ENCODE assay signal across 17 cellular contexts in the genomic region with DNA sequence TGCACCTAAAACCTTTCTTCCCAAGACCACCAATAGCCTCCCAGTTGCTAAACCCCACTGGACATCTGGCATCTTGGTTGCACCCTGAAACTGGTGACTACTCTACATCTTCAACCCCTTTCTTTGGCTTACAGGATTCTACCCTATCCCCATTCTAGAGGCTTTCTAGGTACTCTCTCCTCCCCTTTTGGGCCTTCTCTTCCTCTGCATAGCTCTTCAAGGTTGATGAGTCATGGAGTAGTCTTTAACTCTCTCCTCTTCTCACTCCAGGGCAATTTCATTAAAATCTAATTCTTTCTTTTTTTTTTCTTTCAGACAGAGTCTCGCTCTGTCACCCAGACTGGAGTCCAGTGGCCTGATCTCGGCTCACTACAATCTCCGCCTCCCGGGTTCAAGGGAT. TPM values are rescaled to one million over a fixed set of nuclear protein-coding genes. Genes with fewer than 3 reads are reported as not detected.
DNase-seq lines count a peak whose midpoint lies in the region; ATAC-seq, FAIRE-seq and TF ChIP-seq lines count a peak whose summit lies in the region.
"Had no signal": no experiment of that assay in that cellular context is flagged by ENCODE, and none has a peak within 500 bp of the region (broad histone marks: within the 10 kb centered on the region; RNA-seq: fewer than 3 reads in every experiment).

No MANE protein-coding gene starts in this region.

- H3K27me3 ChIP-seq in RWPE2 (ENCODE audit: insufficient read depth, poor library complexity, severe bottlenecking) (no peaks in the 10 kb centered on the region), hepatocyte (no peaks in the 10 kb centered on the region)

- H3K4me3 ChIP-seq in A549 (no peak overlapping the region), RWPE2 (ENCODE audit: severe bottlenecking) (no peak overlapping the region), hepatocyte (no peak overlapping the region)
- H3K4me3 ChIP-seq: GM23338 had no signal

- no peaks in the 10 kb centered on the region for H3K9me3 Mint-ChIP-seq in natural killer cell
- H3K9me3 Mint-ChIP-seq: CD4-positive, alpha-beta T cell; GM23338 had no signal

- TF ChIP-seq POLR2A in A549 (IDR thresholded peaks at IDR 0.05; ENCODE audit: low read length) = no peak

- DNase-seq in A549 (ENCODE audit: low read depth in 1 of 2, low spot score in 1 of 2) = no peak
- DNase-seq in HCEC 1CT = peak; percentile 7
- no peak for DNase-seq in RWPE2 (ENCODE audit: low spot score)
- DNase-seq in hepatocyte (ENCODE audit: low spot score) = no peak
- no peak for DNase-seq in NCI-H2029 (lab: John Stamatoyannopoulos, UW)
- DNase-seq in inferior parietal cortex (ENCODE audit: extremely low spot score) = no peak
- no peak for DNase-seq in GM13977 (ENCODE audit: low spot score)
- no peak for DNase-seq in natural killer cell
- DNase-seq: Calu3; CD4-positive, alpha-beta T cell; DMS79 treated with DMSO at 0.1 percent for 48 hours; Kasumi-1; NCI-H146; NCI-H2107 had no signal

- H3K79me2 ChIP-seq in hepatocyte = peaks cover 13% of the 10 kb centered on the region

- peak overlapping the region; percentile 88 to 97 for H3K27ac ChIP-seq in A549
- H3K27ac ChIP-seq in RWPE2 (ENCODE audit: poor library complexity, severe bottlenecking) = peak overlapping the region; percentile 80
- H3K27ac ChIP-seq in hepatocyte = peak overlapping the region; percentile 83

- H2AFZ ChIP-seq in hepatocyte = no peak overlapping the region
- H2AFZ ChIP-seq: GM23338 had no signal

- CTCF ChIA-PET in A549 (lab: Yijun Ruan, JAX) = interaction anchor here (1.2 to 1.4 kb wide), 2 partner anchors 11 to 108 kb away, joined by 3 to 4 read pairs; a partner anchor contains a TSS

- H3K9me3 ChIP-seq in A549 (no peaks in the 10 kb centered on the region), RWPE2 (ENCODE audit: severe bottlenecking) (no peaks in the 10 kb centered on the region), hepatocyte (ENCODE audit: low read depth) (no peaks in the 10 kb centered on the region)

- intact Hi-C loops in natural killer cell (cut with micrococcal nuclease) = no loop called here

- no peak for TF ChIP-seq RAD21 in A549 (conservative IDR thresholded peaks at IDR 0.05 in 1 of 2, IDR thresholded peaks at IDR 0.05 in 1 of 2)

- POLR2A ChIA-PET in A549 (lab: Yijun Ruan, JAX) = interaction anchor here (2.0 kb wide), 1 partner anchor 87 kb away, joined by 5 read pairs; no protein-coding TSS in a partner anchor

- TF ChIP-seq CTCF in A549 (IDR thresholded peaks at IDR 0.05) (no peak), RWPE2 (IDR thresholded peaks at IDR 0.05; ENCODE audit: poor library complexity, severe bottlenecking) (no peak), hepatocyte (IDR thresholded peaks at IDR 0.05; ENCODE audit: poor library complexity) (no peak), GM13977 (IDR thresholded peaks at IDR 0.05; ENCODE audit: extremely low read depth, insufficient read depth, missing control alignments) (no peak), natural killer cell (IDR thresholded peaks at IDR 0.05) (no peak)

- TF ChIP-seq EP300 in A549 (IDR thresholded peaks at IDR 0.05) = no peak

- no peak for FAIRE-seq in A549 (lab: Jason Lieb, UNC)

- in situ Hi-C loops in GM13977 (cut with MboI; ENCODE audit: low pct_unique_long_range_greater_than_20kb, low sequenced_read_pairs, unreplicated experiment) = no loop called here

- no peaks in the 10 kb centered on the region for H4K20me1 ChIP-seq in hepatocyte (ENCODE audit: insufficient read depth, poor library complexity, severe bottlenecking)

- H3K27me3 Mint-ChIP-seq in natural killer cell (ENCODE audit: low read depth in 2 of 2) = no peaks in the 10 kb centered on the region
- H3K27me3 Mint-ChIP-seq: CD4-positive, alpha-beta T cell had no signal

- H3K36me3 Mint-ChIP-seq in natural killer cell = no peaks in the 10 kb centered on the region

- H3K36me3 ChIP-seq in RWPE2 (ENCODE audit: low read depth) (no peaks in the 10 kb centered on the region), hepatocyte (replicated peaks; ENCODE audit: insufficient read depth, low read depth) (no peaks in the 10 kb centered on the region)

- H3K4me3 Mint-ChIP-seq in natural killer cell = no peak overlapping the region
- H3K4me3 Mint-ChIP-seq: CD4-positive, alpha-beta T cell; GM23338 had no signal

- WGBS in A549 (ENCODE audit: missing lambda C conversion rate) = 92% methylated on average over 4 of the region's 4 CpGs
- WGBS in hepatocyte (ENCODE audit: low lambda C conversion rate, missing lambda C conversion rate) = 100% methylated on average over 4 of the region's 4 CpGs

- H3K4me1 Mint-ChIP-seq in natural killer cell = peaks cover 8 to 9% of the 10 kb centered on the region in 2 donors

- no peaks in the 10 kb centered on the region for H3K9me2 ChIP-seq in hepatocyte (replicated peaks; ENCODE audit: insufficient read depth)

- H3K4me1 ChIP-seq in A549 (peaks cover 45% of the 10 kb centered on the region), RWPE2 (ENCODE audit: insufficient read depth, poor library complexity, severe bottlenecking) (peaks cover 13% of the 10 kb centered on the region), hepatocyte (ENCODE audit: insufficient read depth) (peaks cover 14% of the 10 kb centered on the region)

- H3K27ac Mint-ChIP-seq in natural killer cell = no peak overlapping the region
- H3K27ac Mint-ChIP-seq: CD4-positive, alpha-beta T cell; GM23338 had no signal

- peak; percentile 25 to 42; a peak in 1 of 6 replicates for ATAC-seq in A549
- no peak for ATAC-seq in RWPE2 (ENCODE audit: low read depth)
- no peak for ATAC-seq in natural killer cell
- ATAC-seq: GM23338, Right ventricle myocardium inferior, SK-N-SH treated with all-trans-retinoic acid at 6 μM for 48 hours had no signal

- H3K4me2 ChIP-seq in A549 (peak overlapping the region; percentile 51), hepatocyte (no peak overlapping the region)
- H3K4me2 ChIP-seq: GM23338 had no signal

TF ChIP-seq in A549, 52 proteins besides CTCF, POLR2A, EP300 and RAD21:
- TF ChIP-seq CHD4 (IDR thresholded peaks at IDR 0.05; ENCODE audit: borderline replicate concordance) = no peak
- no peak for TF ChIP-seq FOSL2 (IDR thresholded peaks at IDR 0.05)
- TF ChIP-seq FOSL2 (CRISPR knock-in tag; IDR thresholded peaks at IDR 0.05) = peak; percentile 71
- no peak for TF ChIP-seq JUNB (IDR thresholded peaks at IDR 0.05)
- TF ChIP-seq, protein P1, sequence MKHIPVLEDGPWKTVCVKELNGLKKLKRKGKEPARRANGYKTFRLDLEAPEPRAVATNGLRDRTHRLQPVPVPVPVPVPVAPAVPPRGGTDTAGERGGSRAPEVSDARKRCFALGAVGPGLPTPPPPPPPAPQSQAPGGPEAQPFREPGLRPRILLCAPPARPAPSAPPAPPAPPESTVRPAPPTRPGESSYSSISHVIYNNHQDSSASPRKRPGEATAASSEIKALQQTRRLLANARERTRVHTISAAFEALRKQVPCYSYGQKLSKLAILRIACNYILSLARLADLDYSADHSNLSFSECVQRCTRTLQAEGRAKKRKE (CRISPR knock-in tag; IDR thresholded peaks at IDR 0.05; ENCODE audit: low read depth) = no peak
- no peak for TF ChIP-seq NR3C1 (IDR thresholded peaks at IDR 0.05)
- no peak for TF ChIP-seq TP53 (CRISPR knock-in tag; IDR thresholded peaks at IDR 0.05)
- no peak for TF ChIP-seq ZFP36 (IDR thresholded peaks at IDR 0.05; ENCODE audit: borderline replicate concordance, partially characterized antibody)
- TF ChIP-seq, protein P2, sequence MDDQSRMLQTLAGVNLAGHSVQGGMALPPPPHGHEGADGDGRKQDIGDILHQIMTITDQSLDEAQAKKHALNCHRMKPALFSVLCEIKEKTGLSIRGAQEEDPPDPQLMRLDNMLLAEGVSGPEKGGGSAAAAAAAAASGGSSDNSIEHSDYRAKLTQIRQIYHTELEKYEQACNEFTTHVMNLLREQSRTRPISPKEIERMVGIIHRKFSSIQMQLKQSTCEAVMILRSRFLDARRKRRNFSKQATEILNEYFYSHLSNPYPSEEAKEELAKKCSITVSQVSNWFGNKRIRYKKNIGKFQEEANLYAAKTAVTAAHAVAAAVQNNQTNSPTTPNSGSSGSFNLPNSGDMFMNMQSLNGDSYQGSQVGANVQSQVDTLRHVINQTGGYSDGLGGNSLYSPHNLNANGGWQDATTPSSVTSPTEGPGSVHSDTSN (IDR thresholded peaks at IDR 0.05) = no peak

RNA-seq across cellular contexts. Expression of a gene that starts 16.8 kb away (rescaled TPM):
- polyA plus RNA-seq in A549 (2011; rRNA removed) = 48.5 and 59.4 TPM in 2 replicates
- polyA plus RNA-seq in A549 (2012; cell fraction: cytosol; rRNA removed) = 30.5 and 33.8 TPM in 2 replicates
- polyA plus RNA-seq in A549 (2012; cell fraction: nucleus; rRNA removed) = 10.6 and 10.7 TPM in 2 replicates
- polyA plus RNA-seq in A549 (2017; fragmentation: RNase III; extraction: RNeasy Plus Mini Kit Qiagen cat#74134 plus additional on column Dnase treatment) = 33.3 to 35.1 TPM (median 33.5 TPM) in 3 replicates
- 9.4 and 9.8 TPM in 2 replicates for polyA minus RNA-seq in A549 (2011; rRNA and poly(A)+ RNA removed)
- total RNA-seq in hepatocyte = 21.9 and 27.0 TPM in 2 replicates
- polyA plus RNA-seq in hepatocyte = 35.3 and 45.1 TPM in 2 replicates
- total RNA-seq in natural killer cell = 10 to 100 TPM in 1 of 3 donors, 1 to 10 TPM in 2; 8.8 to 13.0 (median 10.0) TPM

RNA-seq across cellular contexts. Expression of a gene that starts 16.9 kb away (rescaled TPM):
- polyA plus RNA-seq in A549 (2011; rRNA removed) = 0.37 and 0.47 TPM in 2 replicates
- polyA plus RNA-seq in A549 (2012; cell fraction: cytosol; rRNA removed) = 0.04 and 0.09 TPM in 2 replicates
- 0.02 and 0.10 TPM in 2 replicates for polyA plus RNA-seq in A549 (2012; cell fraction: nucleus; rRNA removed)
- 0.07 to 0.16 TPM (median 0.15 TPM) in 3 replicates for polyA plus RNA-seq in A549 (2017; fragmentation: RNase III; extraction: RNeasy Plus Mini Kit Qiagen cat#74134 plus additional on column Dnase treatment)
- polyA minus RNA-seq in A549 (2011; rRNA and poly(A)+ RNA removed) = not detected in 2 replicates
- 0.60 and 2.8 TPM in 2 replicates for total RNA-seq in hepatocyte
- polyA plus RNA-seq in hepatocyte = 0.58 TPM in 1 of 2 replicates, not detected in the other
- total RNA-seq in natural killer cell = not detected
- total RNA-seq: Calu3; CD4-positive, alpha-beta T cell had no signal
- polyA plus RNA-seq: GM23338 had no signal

Comparison
In these comparisons a context has a peak if more than half of its experiments do, and no peak if none do; other contexts are left out.
1. ATAC-seq: peak in A549 (2 of 2); none in RWPE2 (single experiment) and natural killer cell (0 of 3).
2. Peak in every context shown above with its lines, with median percentiles within 50 percentile points of each other: H3K27ac ChIP-seq.